8 cellular contexts compared by ENCODE assay signal in genomic region chr10:24360286-24361127, GRCh38.
DNase-seq lines count a peak whose midpoint lies in the region; ATAC-seq and TF ChIP-seq lines count a peak whose summit lies in the region.
"Had no signal": no experiment of that assay in that cellular context is flagged by ENCODE, and none has a peak within 500 bp of the region (broad histone marks: within the 10 kb centered on the region; RNA-seq: fewer than 3 reads in every experiment).

No MANE protein-coding gene starts in this region.

- H3K9ac ChIP-seq in endodermal cell (ENCODE audit: extremely low read depth, low read length, poor library complexity, severe bottlenecking), result no peak overlapping the region

- no peaks in the 10 kb centered on the region for H3K36me3 Mint-ChIP-seq in endodermal cell (ENCODE audit: low read depth)
- peaks cover 11% of the 10 kb centered on the region for H3K36me3 Mint-ChIP-seq in mesothelial cell of epicardium
- H3K36me3 Mint-ChIP-seq: activated naive CD8-positive, alpha-beta T cell had no signal

- H3K9me3 ChIP-seq in SJCRH30 (replicated peaks) (no peaks in the 10 kb centered on the region), endodermal cell (ENCODE audit: control insufficient read depth, low read length) (no peaks in the 10 kb centered on the region), uterus (no peaks in the 10 kb centered on the region)

- H3K9me3 Mint-ChIP-seq in endodermal cell (no peaks in the 10 kb centered on the region), mesothelial cell of epicardium (no peaks in the 10 kb centered on the region)

- peak; percentile 63 for ATAC-seq in GM19452 (IDR thresholded peaks at IDR 0.05; ENCODE audit: unreplicated experiment)

- H3K27me3 ChIP-seq in SJCRH30, result no peaks in the 10 kb centered on the region
- H3K27me3 ChIP-seq in endodermal cell (ENCODE audit: control insufficient read depth, insufficient read depth, low read length, poor library complexity, severe bottlenecking), result no peaks in the 10 kb centered on the region
- no peaks in the 10 kb centered on the region for H3K27me3 ChIP-seq in uterus

- H3K4me3 ChIP-seq in SJCRH30 (no peak overlapping the region), endodermal cell (ENCODE audit: low read length) (no peak overlapping the region), uterus (no peak overlapping the region)

- H3K27ac Mint-ChIP-seq in endodermal cell (peak overlapping the region; percentile 27), mesothelial cell of epicardium (peak overlapping the region; percentile 88)
- H3K27ac Mint-ChIP-seq: activated naive CD8-positive, alpha-beta T cell had no signal

- intact Hi-C loops in uterus (cut with DNase I; ENCODE audit: low total_unique reads), result no loop called here

- H3K36me3 ChIP-seq in SJCRH30 (peaks cover 2% of the 10 kb centered on the region; the same call in 1 of the 2 replicates), endodermal cell (ENCODE audit: control insufficient read depth, insufficient read depth, low read length) (no peaks in the 10 kb centered on the region), uterus (no peaks in the 10 kb centered on the region)

- no peak overlapping the region for H3K4me3 Mint-ChIP-seq in endodermal cell
- H3K4me3 Mint-ChIP-seq in mesothelial cell of epicardium, result no peak overlapping the region
- H3K4me3 Mint-ChIP-seq: activated naive CD8-positive, alpha-beta T cell had no signal

- H3K27me3 Mint-ChIP-seq in endodermal cell (ENCODE audit: insufficient read depth) (no peaks in the 10 kb centered on the region), mesothelial cell of epicardium (ENCODE audit: low read depth) (no peaks in the 10 kb centered on the region)

- peaks cover 2% of the 10 kb centered on the region for H3K4me1 ChIP-seq in SJCRH30
- no peaks in the 10 kb centered on the region for H3K4me1 ChIP-seq in endodermal cell (ENCODE audit: control insufficient read depth, insufficient read depth, low read length)
- H3K4me1 ChIP-seq in uterus, result no peaks in the 10 kb centered on the region

- peak; percentile 89 for TF ChIP-seq CTCF in endodermal cell (conservative IDR thresholded peaks at IDR 0.05)
- peak; percentile 64 for TF ChIP-seq CTCF in mesothelial cell of epicardium (IDR thresholded peaks at IDR 0.05; ENCODE audit: unreplicated experiment)
- peak; percentile 38 to 62 (median 48) for TF ChIP-seq CTCF in uterus (IDR thresholded peaks at IDR 0.05)

- WGBS in endodermal cell (ENCODE audit: insufficient coverage in 1 of 2, insufficient read length in 1 of 2), 2 experiments, result 44 to 50% methylated on average over 3 to 11 of the region's 12 CpGs

- DNase-seq in ELF-1 (ENCODE audit: low read depth, low spot score), result peak; percentile 66
- peak; percentile 56 for DNase-seq in HuH-7 (ENCODE audit: low spot score)
- DNase-seq in SJCRH30, result peak; percentile 79 to 90
- peak; percentile 88 for DNase-seq in endodermal cell
- peak; percentile 40 to 75 for DNase-seq in mesothelial cell of epicardium (ENCODE audit: low spot score in 2 of 2, unreplicated experiment in 2 of 2)
- DNase-seq in uterus, result peak; percentile 35 to 40

- no peak overlapping the region for H3K27ac ChIP-seq in SJCRH30
- H3K27ac ChIP-seq in endodermal cell (ENCODE audit: low read depth, low read length), result no peak overlapping the region
- H3K27ac ChIP-seq in uterus, result no peak overlapping the region

- TF ChIP-seq POLR2A in uterus (IDR thresholded peaks at IDR 0.05), result no peak

- H3K4me1 Mint-ChIP-seq in endodermal cell (peaks cover 5% of the 10 kb centered on the region), mesothelial cell of epicardium (peaks cover 29% of the 10 kb centered on the region)

Comparison
In these comparisons a context has a peak if more than half of its experiments do, and no peak if none do; other contexts are left out.
1. DNase-seq: peak in every context shown above with its lines; median percentile 88 in endodermal cell; 84 in SJCRH30; 66 in ELF-1; 58 in mesothelial cell of epicardium; 56 in HuH-7; 38 in uterus.